In the genomic region with DNA sequence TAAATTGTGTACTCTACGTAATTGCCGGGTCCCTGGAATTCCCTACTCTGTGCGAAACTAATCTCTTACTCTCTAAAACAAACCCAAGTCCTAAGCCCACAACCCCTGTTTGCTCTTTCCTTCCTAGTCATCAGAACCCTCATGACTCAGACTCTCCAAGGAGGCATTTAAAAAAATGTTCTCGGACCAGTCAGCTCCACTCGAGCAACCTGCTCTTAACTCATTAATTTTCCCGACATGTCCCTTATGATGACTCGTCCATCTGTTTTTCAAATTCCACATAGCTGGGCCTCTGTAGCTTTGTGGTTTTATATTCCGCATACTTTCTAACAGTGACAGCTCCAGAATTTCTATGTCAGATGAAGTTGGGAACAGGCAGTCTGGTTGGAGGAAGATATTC, we compare ENCODE assay signal across 11 cellular contexts. TPM values are rescaled to one million over a fixed set of nuclear protein-coding genes. Genes with fewer than 3 reads are reported as not detected.
A peak's percentile ranks its signal among the peaks of the same experiment; 100 is the strongest.
DNase-seq lines count a peak whose midpoint lies in the region; ATAC-seq, FAIRE-seq and TF ChIP-seq lines count a peak whose summit lies in the region.
"Had no signal": no experiment of that assay in that cellular context is flagged by ENCODE, and none has a peak within 500 bp of the region (broad histone marks: within the 10 kb centered on the region; RNA-seq: fewer than 3 reads in every experiment).

No MANE protein-coding gene starts in this region.

- no peak overlapping the region for H3K4me3 Mint-ChIP-seq in endothelial cell (ENCODE audit: unreplicated experiment)
- H3K4me3 Mint-ChIP-seq in CD4-positive, alpha-beta memory T cell = no peak overlapping the region

- POLR2A ChIA-PET in CD4-positive, alpha-beta memory T cell (lab: Charles Lee; ENCODE audit: partially characterized antibody) = no interaction called here

- peak; percentile 0 for DNase-seq in AG09319 (ENCODE audit: extremely low read depth, low read depth)
- DNase-seq in HT1080 (ENCODE audit: low read depth) = peak; percentile 92
- DNase-seq in bronchial epithelial cell (ENCODE audit: low read depth) = peak; percentile 94
- DNase-seq in lung (ENCODE audit: low spot score) = no peak
- DNase-seq in DMS79 (lab: John Stamatoyannopoulos, UW) = no peak
- no peak for DNase-seq in endothelial cell (ENCODE audit: low spot score)
- no peak for DNase-seq in NOMO-1 treated with dmso at 0.1 percent for 144 hours (lab: John Stamatoyannopoulos, UW; ENCODE audit: unreplicated experiment)
- no peak for DNase-seq in CD4-positive, alpha-beta memory T cell
- DNase-seq: NCI-H2171 had no signal

- 44 to 72% methylated on average over 8 of the region's 8 CpGs for WGBS in lung, 2 donors

- TF ChIP-seq CTCF in AG09319 (IDR thresholded peaks at IDR 0.05; ENCODE audit: low read depth, low read length) (no peak), bronchial epithelial cell (IDR thresholded peaks at IDR 0.05; ENCODE audit: insufficient read depth, low read length, severe bottlenecking) (no peak), lung (IDR thresholded peaks at IDR 0.05; ENCODE audit: control extremely low read depth, extremely low read depth) (no peak), endothelial cell (IDR thresholded peaks at IDR 0.05; ENCODE audit: unreplicated experiment) (no peak)

- H3K27me3 Mint-ChIP-seq in endothelial cell (ENCODE audit: unreplicated experiment) = no peaks in the 10 kb centered on the region
- H3K27me3 Mint-ChIP-seq in CD4-positive, alpha-beta memory T cell = peaks cover 8 to 42% of the 10 kb centered on the region in 2 donors

- H3K27me3 ChIP-seq in bronchial epithelial cell (ENCODE audit: control insufficient read depth, insufficient read depth, low read length) (no peaks in the 10 kb centered on the region), lung (ENCODE audit: control insufficient read depth, insufficient read depth) (no peaks in the 10 kb centered on the region)
- peaks cover 5% of the 10 kb centered on the region for H3K27me3 ChIP-seq in CD4-positive, alpha-beta memory T cell (ENCODE audit: insufficient read depth, low read length)

- peaks cover 0 to 7% of the 10 kb centered on the region in 2 donors for H3K4me1 ChIP-seq in lung (ENCODE audit: control insufficient read depth in 2 of 2, insufficient read depth in 2 of 2, low read length in 2 of 2)
- no peaks in the 10 kb centered on the region for H3K4me1 ChIP-seq in CD4-positive, alpha-beta memory T cell (ENCODE audit: insufficient read depth, low read length)

- H3K36me3 ChIP-seq in bronchial epithelial cell (ENCODE audit: control insufficient read depth, insufficient read depth, low read length) = no peaks in the 10 kb centered on the region
- no peaks in the 10 kb centered on the region for H3K36me3 ChIP-seq in lung (ENCODE audit: control insufficient read depth in 2 of 2, insufficient read depth in 2 of 2, low read length in 2 of 2)
- H3K36me3 ChIP-seq in CD4-positive, alpha-beta memory T cell (ENCODE audit: insufficient read depth, low read length) = no peaks in the 10 kb centered on the region

- no peaks in the 10 kb centered on the region for H3K9me3 ChIP-seq in lung (ENCODE audit: control insufficient read depth in 2 of 2, insufficient read depth in 1 of 2, low read length in 1 of 2)
- no peaks in the 10 kb centered on the region for H3K9me3 ChIP-seq in CD4-positive, alpha-beta memory T cell (ENCODE audit: control insufficient read depth in 1 of 2, low read length in 2 of 2)

- H3K36me3 Mint-ChIP-seq in endothelial cell (ENCODE audit: low read depth, unreplicated experiment) = no peaks in the 10 kb centered on the region
- no peaks in the 10 kb centered on the region for H3K36me3 Mint-ChIP-seq in CD4-positive, alpha-beta memory T cell

- H3K27ac Mint-ChIP-seq in endothelial cell (ENCODE audit: unreplicated experiment) = no peak overlapping the region
- no peak overlapping the region for H3K27ac Mint-ChIP-seq in CD4-positive, alpha-beta memory T cell

- H3K27ac ChIP-seq in lung (ENCODE audit: low read depth in 1 of 2, low read length in 1 of 2) = no peak overlapping the region
- no peak overlapping the region for H3K27ac ChIP-seq in CD4-positive, alpha-beta memory T cell (ENCODE audit: low read depth, low read length)

- FAIRE-seq in bronchial epithelial cell (lab: Jason Lieb, UNC) = no peak

- intact Hi-C loops in CD4-positive, alpha-beta memory T cell (cut with micrococcal nuclease) = no loop called here

- CTCF ChIA-PET in CD4-positive, alpha-beta memory T cell (lab: Charles Lee; ENCODE audit: partially characterized antibody) = interaction anchor here (0.8 kb wide), 1 partner anchor 11 kb away, joined by 3 read pairs; no protein-coding TSS in a partner anchor

- H3K4me3 ChIP-seq in bronchial epithelial cell (ENCODE audit: low read depth, low read length) (no peak overlapping the region), lung (no peak overlapping the region)
- H3K4me3 ChIP-seq in CD4-positive, alpha-beta memory T cell (ENCODE audit: low read length in 2 of 2) = no peak overlapping the region

- peak; percentile 56 for ATAC-seq in lung (ENCODE audit: insufficient read depth, low FRiP score)

- no peaks in the 10 kb centered on the region for H3K9me3 Mint-ChIP-seq in endothelial cell (ENCODE audit: unreplicated experiment)
- H3K9me3 Mint-ChIP-seq in CD4-positive, alpha-beta memory T cell = peaks cover 0 to 2% (median 0%) of the 10 kb centered on the region in 8 donors

- peaks cover 17% of the 10 kb centered on the region for H3K4me1 Mint-ChIP-seq in endothelial cell (ENCODE audit: unreplicated experiment)
- no peaks in the 10 kb centered on the region for H3K4me1 Mint-ChIP-seq in CD4-positive, alpha-beta memory T cell

RNA-seq across cellular contexts. Expression of gene MUC22, which starts 2.6 kb away (rescaled TPM):
- not detected in 2 replicates for total RNA-seq in HT1080 (2014; rRNA removed; shearing (Covaris generic))
- 0.02 TPM in 1 of 2 replicates, not detected in the other for polyA plus RNA-seq in HT1080 (2015; cell fraction: cytosol; rRNA removed)
- polyA plus RNA-seq in HT1080 (2015; cell fraction: nucleus; rRNA removed) = not detected in 2 replicates
- total RNA-seq in bronchial epithelial cell (under 0.01 TPM in 1 of 2 replicates, not detected in the other), lung (under 1 TPM; 0.06 to 0.11 TPM), endothelial cell (ENCODE audit: unreplicated experiment) (not detected)
- under 1 TPM; 0.02 to 0.03 TPM for polyA plus RNA-seq in lung
- total RNA-seq in CD4-positive, alpha-beta memory T cell = not detected
- not detected for polyA plus RNA-seq in CD4-positive, alpha-beta memory T cell
- total RNA-seq: cardiac septum, H7 had no signal

RNA-seq across cellular contexts. Expression of gene MUC21, which starts 24.2 kb away (rescaled TPM):
- total RNA-seq in HT1080 (2014; rRNA removed; shearing (Covaris generic)) = not detected in 2 replicates
- polyA plus RNA-seq in HT1080 (2015; cell fraction: cytosol; rRNA removed) = not detected in 2 replicates
- not detected in 2 replicates for polyA plus RNA-seq in HT1080 (2015; cell fraction: nucleus; rRNA removed)
- 0.53 and 2.2 TPM in 2 replicates for total RNA-seq in bronchial epithelial cell
- 1 to 10 TPM in 1 of 2 donors, under 1 TPM in 1; 0.40 to 8.6 TPM for total RNA-seq in lung
- 1 to 10 TPM; 3.3 to 4.6 TPM for polyA plus RNA-seq in lung
- 0.10 TPM for total RNA-seq in endothelial cell (ENCODE audit: unreplicated experiment)
- total RNA-seq in CD4-positive, alpha-beta memory T cell = not detected
- polyA plus RNA-seq in CD4-positive, alpha-beta memory T cell = not detected
- total RNA-seq: cardiac septum, H7 had no signal

Comparison
In these comparisons a context has a peak if more than half of its experiments do, and no peak if none do; other contexts are left out.
1. DNase-seq: peak in AG09319 (single experiment), HT1080 (single experiment) and bronchial epithelial cell (single experiment); none in lung (single experiment), DMS79 (single experiment), endothelial cell (single experiment), NOMO-1 treated with dmso at 0.1 percent for 144 hours (single experiment) and CD4-positive, alpha-beta memory T cell (0 of 5).